Comparison of ENCODE assay signal across 1 cellular context in the genomic region with DNA sequence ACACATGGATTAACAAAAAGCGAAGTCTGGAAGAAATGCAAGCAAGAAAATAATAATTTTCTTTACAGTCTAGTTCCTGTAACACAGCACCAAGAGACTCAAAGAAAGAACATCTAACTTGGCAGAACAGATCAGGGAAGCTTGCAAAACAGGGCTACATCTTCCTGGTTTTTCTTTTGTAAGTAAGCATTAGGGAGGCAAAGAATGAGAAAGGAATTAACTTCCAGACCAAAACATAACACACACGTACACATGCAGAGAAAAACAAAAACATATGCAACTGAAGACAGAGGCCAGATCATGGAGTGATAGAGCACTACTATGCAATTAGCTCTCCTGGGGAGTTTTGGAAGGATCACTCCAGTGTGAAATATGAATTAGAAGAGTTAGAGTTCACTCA.
TF ChIP-seq lines count a peak whose summit lies in the region.

No MANE protein-coding gene starts in this region.

TF ChIP-seq in SK-N-SH, 30 proteins besides CTCF, POLR2A, EP300 and RAD21 (continued from another document):
- TF ChIP-seq, protein P1, sequence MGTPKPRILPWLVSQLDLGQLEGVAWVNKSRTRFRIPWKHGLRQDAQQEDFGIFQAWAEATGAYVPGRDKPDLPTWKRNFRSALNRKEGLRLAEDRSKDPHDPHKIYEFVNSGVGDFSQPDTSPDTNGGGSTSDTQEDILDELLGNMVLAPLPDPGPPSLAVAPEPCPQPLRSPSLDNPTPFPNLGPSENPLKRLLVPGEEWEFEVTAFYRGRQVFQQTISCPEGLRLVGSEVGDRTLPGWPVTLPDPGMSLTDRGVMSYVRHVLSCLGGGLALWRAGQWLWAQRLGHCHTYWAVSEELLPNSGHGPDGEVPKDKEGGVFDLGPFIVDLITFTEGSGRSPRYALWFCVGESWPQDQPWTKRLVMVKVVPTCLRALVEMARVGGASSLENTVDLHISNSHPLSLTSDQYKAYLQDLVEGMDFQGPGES (IDR thresholded peaks at IDR 0.05; ENCODE audit: low read depth, low read length): no peak
- TF ChIP-seq MXI1 (IDR thresholded peaks at IDR 0.05; ENCODE audit: low read depth, low read length): no peak
- no peak for TF ChIP-seq ELF1 (IDR thresholded peaks at IDR 0.05)
- no peak for TF ChIP-seq TAF1 (IDR thresholded peaks at IDR 0.05; ENCODE audit: borderline replicate concordance, low read depth, low read length)
- no peak for TF ChIP-seq SIN3A (IDR thresholded peaks at IDR 0.05; ENCODE audit: borderline replicate concordance, low read depth, low read length)
- no peak for TF ChIP-seq REST (IDR thresholded peaks at IDR 0.05; ENCODE audit: low read depth, low read length)
- no peak for TF ChIP-seq FOXJ3 (CRISPR knock-in tag; IDR thresholded peaks at IDR 0.05)
- TF ChIP-seq MEF2A (IDR thresholded peaks at IDR 0.05; ENCODE audit: borderline replicate concordance, low read depth): no peak
